ENCODE assay signal across 9 cellular contexts in genomic region chr3:55690746-55691540, GRCh38.
DNase-seq lines count a peak whose midpoint lies in the region; ATAC-seq and TF ChIP-seq lines count a peak whose summit lies in the region.
"Had no signal": no experiment of that assay in that cellular context is flagged by ENCODE, and none has a peak within 500 bp of the region (broad histone marks: within the 10 kb centered on the region; RNA-seq: fewer than 3 reads in every experiment).

No MANE protein-coding gene starts in this region.

- H3K4me3 Mint-ChIP-seq in nephron progenitor cell = peak overlapping the region; percentile 54
- no peak overlapping the region for H3K4me3 Mint-ChIP-seq in CD14-positive monocyte

- H3K36me3 Mint-ChIP-seq in nephron progenitor cell (ENCODE audit: low read depth) (peaks cover 5% of the 10 kb centered on the region), CD14-positive monocyte (no peaks in the 10 kb centered on the region)

- no peak for TF ChIP-seq CTCF in nephron progenitor cell (IDR thresholded peaks at IDR 0.05)
- TF ChIP-seq CTCF in CD14-positive monocyte (IDR thresholded peaks at IDR 0.05) = no peak

- intact Hi-C loops in Right ventricle myocardium inferior (cut with DNase I) = no loop called here
- intact Hi-C loops in CD14-positive monocyte (cut with micrococcal nuclease) = no loop called here

- H3K27me3 Mint-ChIP-seq in nephron progenitor cell (ENCODE audit: low read depth, poor library complexity) = no peaks in the 10 kb centered on the region
- peaks cover 0 to 5% (median 2%) of the 10 kb centered on the region in 3 donors for H3K27me3 Mint-ChIP-seq in CD14-positive monocyte (ENCODE audit: low read depth in 3 of 3)

- no peaks in the 10 kb centered on the region for H3K9me3 Mint-ChIP-seq in nephron progenitor cell
- peaks cover 0 to 3% (median 2%) of the 10 kb centered on the region in 7 donors for H3K9me3 Mint-ChIP-seq in CD14-positive monocyte

- DNase-seq in NCI-H69 (lab: John Stamatoyannopoulos, UW) (peak; percentile 62), nephron progenitor cell (peak; percentile 49), OCI-M2 (lab: John Stamatoyannopoulos, UW; ENCODE audit: unreplicated experiment) (no peak), Right ventricle myocardium inferior (ENCODE audit: missing footprints) (no peak), CD14-positive monocyte (ENCODE audit: low spot score) (no peak)
- no peak for DNase-seq in activated naive CD4-positive, alpha-beta T cell (lab: John Stamatoyannopoulos, UW)
- DNase-seq: activated CD4-positive, CD25-positive, alpha-beta regulatory T cell had no signal

- H3K4me1 Mint-ChIP-seq in nephron progenitor cell (peaks cover 81% of the 10 kb centered on the region), CD14-positive monocyte (peaks cover 6% of the 10 kb centered on the region)

- ATAC-seq in GM18861 (IDR thresholded peaks at IDR 0.05; ENCODE audit: unreplicated experiment) (peak; percentile 66), HG02759 (IDR thresholded peaks at IDR 0.05; ENCODE audit: unreplicated experiment) (peak; percentile 60), Right ventricle myocardium inferior (no peak)

- peak overlapping the region; percentile 6 for H3K27ac Mint-ChIP-seq in nephron progenitor cell
- no peak overlapping the region for H3K27ac Mint-ChIP-seq in CD14-positive monocyte

Comparison
In these comparisons a context has a peak if more than half of its experiments do, and no peak if none do; other contexts are left out.
1. DNase-seq: peak in NCI-H69 (single experiment) and nephron progenitor cell (single experiment); none in OCI-M2 (single experiment), Right ventricle myocardium inferior (single experiment), CD14-positive monocyte (single experiment) and activated naive CD4-positive, alpha-beta T cell (0 of 4).